19 cellular contexts compared by ENCODE assay signal in the genomic region with DNA sequence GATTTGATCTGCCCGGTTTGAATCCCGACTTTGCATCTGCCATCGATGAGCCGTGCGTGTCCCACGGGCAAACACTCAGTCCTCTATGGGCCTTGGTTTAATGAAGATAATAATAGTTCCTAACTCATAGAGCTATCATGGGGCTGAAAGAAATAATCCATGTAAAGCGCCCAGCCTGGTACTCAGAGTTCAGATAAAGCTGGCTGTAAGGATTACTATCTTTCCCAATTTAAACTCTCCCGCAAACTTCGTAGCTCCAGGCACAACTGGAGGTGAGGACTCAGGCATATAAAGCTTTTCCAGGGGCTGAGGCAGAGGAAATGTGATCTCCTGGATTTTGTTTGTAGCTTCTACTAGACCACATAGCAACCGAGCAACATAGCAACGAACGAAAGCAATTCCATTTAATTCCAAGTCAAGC. TPM values are rescaled to one million over a fixed set of nuclear protein-coding genes. Genes with fewer than 3 reads are reported as not detected.
DNase-seq lines count a peak whose midpoint lies in the region; ATAC-seq and TF ChIP-seq lines count a peak whose summit lies in the region.
"Had no signal": no experiment of that assay in that cellular context is flagged by ENCODE, and none has a peak within 500 bp of the region (broad histone marks: within the 10 kb centered on the region; RNA-seq: fewer than 3 reads in every experiment).

No MANE protein-coding gene starts in this region.

- no peaks in the 10 kb centered on the region for H3K36me3 ChIP-seq in skeletal muscle tissue (ENCODE audit: control insufficient read depth in 3 of 3, insufficient read depth in 3 of 3, low read length in 3 of 3)
- H3K36me3 ChIP-seq: brain microvascular endothelial cell, MG63 had no signal

- H3K4me1 ChIP-seq in skeletal muscle tissue (ENCODE audit: control insufficient read depth in 3 of 3, insufficient read depth in 3 of 3, low read length in 3 of 3), result peaks cover 11 to 16% (median 16%) of the 10 kb centered on the region in 3 donors
- H3K4me1 ChIP-seq: A549 had no signal

- H3K4me3 ChIP-seq in cardiac fibroblast (replicated peaks in 1 of 2; ENCODE audit: low read depth in 2 of 2, low read length in 2 of 2), result no peak overlapping the region
- H3K4me3 ChIP-seq in skeletal muscle tissue (ENCODE audit: low read length in 3 of 3), result peak overlapping the region in 2 of 3 donors; percentile 38 to 41
- H3K4me3 ChIP-seq: A549, MG63 had no signal

- no peak for ATAC-seq in GM19455 (IDR thresholded peaks at IDR 0.05; ENCODE audit: unreplicated experiment)

- H3K27ac ChIP-seq in skeletal muscle tissue (ENCODE audit: low read depth, low read length), result peak overlapping the region; percentile 80
- H3K27ac ChIP-seq: A549, brain microvascular endothelial cell had no signal

- TF ChIP-seq CTCF in cardiac fibroblast (IDR thresholded peaks at IDR 0.05; ENCODE audit: low read depth, low read length), result no peak

- peak overlapping the region; percentile 32 to 65 (median 33) for H3K9ac ChIP-seq in skeletal muscle tissue (ENCODE audit: low read depth in 1 of 3, low read length in 3 of 3)

- peak; percentile 63 for DNase-seq in NCI-H2171 treated with DMSO at 0.1 percent for 48 hours (lab: John Stamatoyannopoulos, UW)
- DNase-seq in NCI-H2171 (lab: John Stamatoyannopoulos, UW), result no peak
- DNase-seq in cardiac fibroblast (ENCODE audit: low read depth in 2 of 2), result peak; percentile 19 to 51
- DNase-seq in islet precursor cell, result peak; percentile 69
- DNase-seq in NCI-H2196 (lab: John Stamatoyannopoulos, UW; ENCODE audit: unreplicated experiment), result no peak
- no peak for DNase-seq in stimulated activated naive CD4-positive, alpha-beta T cell (lab: John Stamatoyannopoulos, UW)
- DNase-seq: activated CD8-positive, alpha-beta memory T cell treated with anti-CD3 and anti-CD28 coated beads for 24 hours; activated effector memory CD4-positive, alpha-beta T cell treated with anti-CD3 and anti-CD28 coated beads, Interleukin-2, amount 50 U/mL, for 16 hours; brain microvascular endothelial cell; glutamatergic neuron; MG63; right cardiac atrium; stimulated activated naive B cell treated with anti-CD40 and anti-IgM and Interleukin-4, amounts not matched to agents 10 μg/mL and 1 μg/mL and 100 μg/mL, for 72 hours had no signal

- peaks cover 0 to 3% (median 0%) of the 10 kb centered on the region in 3 donors for H3K9me3 ChIP-seq in skeletal muscle tissue (ENCODE audit: control insufficient read depth in 3 of 3, low read length in 3 of 3)
- H3K9me3 ChIP-seq: MG63 had no signal

- no peaks in the 10 kb centered on the region for H3K27me3 ChIP-seq in skeletal muscle tissue (ENCODE audit: control insufficient read depth in 3 of 3, insufficient read depth in 3 of 3, low read length in 3 of 3)
- H3K27me3 ChIP-seq: brain microvascular endothelial cell, MG63 had no signal

RNA-seq across cellular contexts. Expression of a gene that starts 16.3 kb away (rescaled TPM):
- total RNA-seq in skeletal muscle tissue, result 0.52 TPM
- total RNA-seq: CD8-positive, alpha-beta memory T cell; endodermal cell had no signal

RNA-seq across cellular contexts. Expression of a gene that starts 40.9 kb away (rescaled TPM):
- total RNA-seq in skeletal muscle tissue, result 74.1 TPM
- total RNA-seq: CD8-positive, alpha-beta memory T cell; naive thymus-derived CD4-positive, alpha-beta T cell had no signal

Comparison
In these comparisons a context has a peak if more than half of its experiments do, and no peak if none do; other contexts are left out.
1. DNase-seq: peak in NCI-H2171 treated with DMSO at 0.1 percent for 48 hours (single experiment), cardiac fibroblast (2 of 2) and islet precursor cell (single experiment); none in NCI-H2171 (single experiment), NCI-H2196 (single experiment) and stimulated activated naive CD4-positive, alpha-beta T cell (0 of 6).
2. H3K4me3 ChIP-seq: peak in skeletal muscle tissue (2 of 3); none in cardiac fibroblast (0 of 2).